Comparison of ENCODE assay signal across 33 cellular contexts in the genomic region with DNA sequence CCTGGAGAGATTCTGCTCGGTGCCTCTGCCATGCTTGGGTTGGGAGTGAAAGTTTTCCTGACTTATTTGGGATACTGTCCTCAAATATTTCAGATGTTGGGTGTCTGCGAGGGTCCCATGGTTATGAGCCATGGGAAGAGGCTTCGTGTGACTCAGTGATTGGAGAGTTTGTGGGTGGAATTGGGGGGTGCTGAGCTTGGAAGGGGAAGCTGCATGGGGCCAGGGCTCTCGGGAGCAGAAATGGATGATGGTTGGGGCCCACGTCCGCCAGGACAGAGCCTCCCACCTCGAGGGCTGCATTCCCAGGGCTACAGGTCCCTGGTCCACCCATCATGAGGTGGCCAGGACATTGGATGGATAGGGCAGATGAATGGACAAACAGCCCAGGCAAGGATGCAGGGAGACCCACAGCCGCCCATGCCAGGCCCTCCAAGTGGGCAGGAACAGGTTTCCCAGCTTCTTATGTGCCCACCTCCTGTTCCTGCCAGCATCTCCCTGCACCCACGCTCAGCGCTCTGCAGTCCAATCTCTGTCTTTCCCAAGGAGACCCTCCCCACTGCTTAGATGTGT. TPM values are rescaled to one million over a fixed set of nuclear protein-coding genes. Genes with fewer than 3 reads are reported as not detected.
"Had no signal": no experiment of that assay in that cellular context is flagged by ENCODE, and none has a peak within 500 bp of the region (broad histone marks: within the 10 kb centered on the region; RNA-seq: fewer than 3 reads in every experiment).

No MANE protein-coding gene starts in this region.

- H3K9me3 ChIP-seq: heart left ventricle, left lung, lower lobe of right lung, mucosa of descending colon, ovary, prostate gland, SJSA1, suprapubic skin, tibial nerve, uterus had no signal

- H3K36me3 ChIP-seq: heart left ventricle, left lung, lower lobe of right lung, ovary, prostate gland, SJSA1, suprapubic skin, tibial nerve, uterus had no signal

- H3K9me3 Mint-ChIP-seq: activated B cell treated with CpG ODN at 0.5 μM for 24 hours; activated naive CD8-positive, alpha-beta T cell treated with anti-CD3 and anti-CD28 coated beads, Interleukin-2, amount 50 U/mL, for 24 hours; endodermal cell; T-helper 2 cell treated with Interferon-gamma antibody and Interleukin-4, amounts not matched to agents 5 μg/mL and 100 μg/mL, for 36 hours had no signal

- H3K4me2 ChIP-seq: smooth muscle cell had no signal

- H3K36me3 Mint-ChIP-seq: natural killer cell treated with Interleukin-12 subunit alpha and Interleukin-12 subunit beta and Interleukin-15 and Interleukin-18, amount 100 ng/mL, for 72 hours had no signal

- H3K27ac ChIP-seq: heart left ventricle, left lung, lower lobe of right lung, ovary, prostate gland, SJSA1, suprapubic skin, tibial nerve, uterus had no signal

- H3K4me1 ChIP-seq: left lung, lower lobe of right lung, prostate gland, SJSA1, suprapubic skin, tibial nerve, uterus had no signal

- DNase-seq: activated B cell treated with CpG ODN at 0.5 μM for 24 hours; activated CD4-positive, alpha-beta T cell treated with anti-CD3 and anti-CD28 coated beads for 36 hours; activated gamma-delta T cell; activated naive CD4-positive, alpha-beta T cell treated with anti-CD3 and anti-CD28 coated beads, Interleukin-2, amount 50 U/mL, for 16 hours; activated naive CD8-positive, alpha-beta T cell treated with anti-CD3 and anti-CD28 coated beads, Interleukin-2, amount 50 U/mL, for 24 hours; amygdala; central memory CD4-positive, alpha-beta T cell; endodermal cell; foreskin fibroblast; hypothalamus; left lung; lower lobe of right lung; mesendoderm; mucosa of descending colon; ovary; retina; stimulated activated CD4-positive, alpha-beta T cell treated with anti-CD3 and anti-CD28 coated beads, Interleukin-15, amount 100 ng/mL, for 24 hours; stimulated activated CD4-positive, alpha-beta T cell treated with anti-CD3 and anti-CD28 coated beads, Interleukin-2, amount 100 ng/mL, for 24 hours; stimulated activated naive B cell treated with anti-CD40 and anti-IgM and Interleukin-4, amounts not matched to agents 10 μg/mL and 1 μg/mL and 100 μg/mL, for 72 hours; T-helper 1 cell; uterus had no signal

- H3K4me1 Mint-ChIP-seq: endodermal cell had no signal

- H3K4me3 Mint-ChIP-seq: activated B cell treated with CpG ODN at 0.5 μM for 24 hours; activated CD4-positive, alpha-beta T cell treated with anti-CD3 and anti-CD28 coated beads for 36 hours; activated naive CD8-positive, alpha-beta T cell treated with anti-CD3 and anti-CD28 coated beads, Interleukin-2, amount 50 U/mL, for 24 hours; dendritic cell treated with granulocyte-macrophage colony-stimulating factor and Interleukin-4, amounts not matched to agents 40 ng/mL and 50 ng/mL, for 4 days; endodermal cell; natural killer cell treated with Interleukin-12 subunit alpha and Interleukin-12 subunit beta and Interleukin-15 and Interleukin-18, amount 100 ng/mL, for 72 hours; stimulated activated naive B cell treated with anti-CD40 and anti-IgM and Interleukin-4, amounts not matched to agents 10 μg/mL and 1 μg/mL and 100 μg/mL, for 72 hours; T-helper 2 cell treated with Interferon-gamma antibody and Interleukin-4, amounts not matched to agents 5 μg/mL and 100 μg/mL, for 36 hours had no signal

- H3K27ac Mint-ChIP-seq: activated B cell treated with CpG ODN at 0.5 μM for 24 hours; activated CD4-positive, alpha-beta T cell treated with anti-CD3 and anti-CD28 coated beads for 36 hours; activated naive CD8-positive, alpha-beta T cell treated with anti-CD3 and anti-CD28 coated beads, Interleukin-2, amount 50 U/mL, for 24 hours; dendritic cell treated with granulocyte-macrophage colony-stimulating factor and Interleukin-4, amounts not matched to agents 40 ng/mL and 50 ng/mL, for 4 days; endodermal cell; natural killer cell treated with Interleukin-12 subunit alpha and Interleukin-12 subunit beta and Interleukin-15 and Interleukin-18, amount 100 ng/mL, for 72 hours; stimulated activated naive B cell treated with anti-CD40 and anti-IgM and Interleukin-4, amounts not matched to agents 10 μg/mL and 1 μg/mL and 100 μg/mL, for 72 hours; T-helper 2 cell treated with Interferon-gamma antibody and Interleukin-4, amounts not matched to agents 5 μg/mL and 100 μg/mL, for 36 hours had no signal

- H3K4me3 ChIP-seq: heart left ventricle, left lung, lower lobe of right lung, mucosa of descending colon, ovary, prostate gland, SJSA1, smooth muscle cell, suprapubic skin, tibial nerve, uterus had no signal

- ATAC-seq: activated CD4-positive, alpha-beta T cell treated with anti-CD3 and anti-CD28 coated beads for 36 hours; activated naive CD8-positive, alpha-beta T cell treated with anti-CD3 and anti-CD28 coated beads, Interleukin-2, amount 50 U/mL, for 24 hours; esophagus mucosa; heart left ventricle; left lung; lower lobe of right lung; mucosa of descending colon; natural killer cell treated with Interleukin-12 subunit alpha and Interleukin-12 subunit beta and Interleukin-15 and Interleukin-18, amount 100 ng/mL, for 72 hours; stimulated activated naive B cell treated with anti-CD40 and anti-IgM and Interleukin-4, amounts not matched to agents 10 μg/mL and 1 μg/mL and 100 μg/mL, for 72 hours had no signal

- H3K27me3 ChIP-seq: ovary, uterus had no signal

RNA-seq across cellular contexts. Expression of gene OBP2B, which starts 5.5 kb away (rescaled TPM):
- total RNA-seq: activated B cell treated with CpG ODN at 0.5 μM for 24 hours; activated CD4-positive, alpha-beta T cell treated with anti-CD3 and anti-CD28 coated beads for 36 hours; activated CD8-positive, alpha-beta memory T cell treated with anti-CD3 and anti-CD28 coated beads for 36 hours; endodermal cell; esophagus mucosa; heart left ventricle; left lung; lower lobe of right lung; mucosa of descending colon; myocyte; natural killer cell treated with Interleukin-12 subunit alpha and Interleukin-12 subunit beta and Interleukin-15 and Interleukin-18, amount 100 ng/mL, for 72 hours; SJSA1; smooth muscle cell; tibial nerve; uterus had no signal

RNA-seq across cellular contexts. Expression of gene GBGT1, which starts 39.9 kb away (rescaled TPM):
- total RNA-seq: SJSA1 had no signal
